In the genomic region with DNA sequence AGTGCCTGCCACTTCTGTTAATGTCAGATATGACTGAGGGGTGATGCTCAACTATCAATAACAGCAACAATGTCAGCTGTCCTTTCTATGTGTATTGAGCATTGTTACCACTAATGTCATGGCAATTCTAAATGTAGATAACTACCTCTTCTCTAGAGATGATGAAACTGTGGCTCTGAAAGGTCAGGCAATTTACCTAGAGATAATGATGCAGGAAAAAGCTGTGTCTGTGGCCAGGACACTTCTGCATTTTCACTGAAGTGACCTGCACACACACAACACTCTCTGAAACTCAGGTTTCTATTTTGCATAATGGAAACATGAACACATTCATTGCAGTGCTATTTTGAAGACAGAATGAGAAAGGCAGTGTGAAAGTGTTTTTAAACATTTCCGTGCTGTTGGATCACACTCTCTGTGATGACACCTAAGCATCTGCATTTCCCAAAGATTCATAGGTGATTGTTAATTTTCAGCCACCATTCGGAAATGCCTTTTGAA, we compare ENCODE assay signal across 14 cellular contexts.
DNase-seq lines count a peak whose midpoint lies in the region; ATAC-seq, FAIRE-seq and TF ChIP-seq lines count a peak whose summit lies in the region.
"Had no signal": no experiment of that assay in that cellular context is flagged by ENCODE, and none has a peak within 500 bp of the region (broad histone marks: within the 10 kb centered on the region; RNA-seq: fewer than 3 reads in every experiment).

No MANE protein-coding gene starts in this region.

- no peak overlapping the region for H3K27ac Mint-ChIP-seq in natural killer cell treated with Interleukin-12 subunit alpha and Interleukin-12 subunit beta and Interleukin-15 and Interleukin-18, amount 100 ng/mL, for 72 hours
- H3K27ac Mint-ChIP-seq: memory B cell had no signal

- peak; percentile 55 for DNase-seq in GM20000 (ENCODE audit: low spot score)
- DNase-seq in natural killer cell treated with Interleukin-12 subunit alpha and Interleukin-12 subunit beta and Interleukin-15 and Interleukin-18, amount 100 ng/mL, for 72 hours (ENCODE audit: low spot score) = no peak
- DNase-seq in amniotic stem cell (lab: John Stamatoyannopoulos, UW) = no peak
- no peak for DNase-seq in EL
- DNase-seq in HepG2 (ENCODE audit: low spot score) = no peak
- DNase-seq: anterior cingulate cortex, hippocampal formation, NCI-H1694, T1000 had no signal

- peaks cover 10% of the 10 kb centered on the region for H3K9me3 Mint-ChIP-seq in natural killer cell treated with Interleukin-12 subunit alpha and Interleukin-12 subunit beta and Interleukin-15 and Interleukin-18, amount 100 ng/mL, for 72 hours
- H3K9me3 Mint-ChIP-seq: memory B cell had no signal

- no peaks in the 10 kb centered on the region for H3K27me3 ChIP-seq in HepG2 (ENCODE audit: control insufficient read depth in 1 of 2, insufficient read depth in 2 of 2, low read length in 2 of 2)

- H3K9me3 ChIP-seq in HepG2 (ENCODE audit: low read length) = no peaks in the 10 kb centered on the region

- no peak overlapping the region for H3K4me3 Mint-ChIP-seq in natural killer cell treated with Interleukin-12 subunit alpha and Interleukin-12 subunit beta and Interleukin-15 and Interleukin-18, amount 100 ng/mL, for 72 hours
- H3K4me3 Mint-ChIP-seq: memory B cell had no signal

- H4K20me1 ChIP-seq in HepG2 (ENCODE audit: insufficient read depth, low read length) = no peaks in the 10 kb centered on the region

- no peak for TF ChIP-seq EP300 in HepG2 (IDR thresholded peaks at IDR 0.05; ENCODE audit: low read depth in 2 of 2, low read length in 2 of 2)
- no peak for TF ChIP-seq EP300 in HepG2 (CRISPR knock-in tag; IDR thresholded peaks at IDR 0.05; ENCODE audit: borderline replicate concordance)

- BruUV-seq in HepG2 (replicated peaks; lab: Mats Ljungman, UMichigan) = no TSS peak

- CTCF ChIA-PET in HepG2 (lab: Yijun Ruan, JAX; ENCODE audit: low intra/inter-chr PET ratio, low total read pairs) = no interaction called here

- H3K36me3 ChIP-seq in HepG2 (replicated peaks in 1 of 2; ENCODE audit: control insufficient read depth in 1 of 2, insufficient read depth in 2 of 2, low read length in 2 of 2) = no peaks in the 10 kb centered on the region

- no peaks in the 10 kb centered on the region for H3K27me3 Mint-ChIP-seq in natural killer cell treated with Interleukin-12 subunit alpha and Interleukin-12 subunit beta and Interleukin-15 and Interleukin-18, amount 100 ng/mL, for 72 hours
- H3K27me3 Mint-ChIP-seq: memory B cell had no signal

- TF ChIP-seq RAD21 in HepG2 (CRISPR knock-in tag; IDR thresholded peaks at IDR 0.05) = no peak

- FAIRE-seq in HepG2 (lab: Jason Lieb, UNC) = no peak
- FAIRE-seq: RCC 7860 had no signal

- no peak overlapping the region for H2AFZ ChIP-seq in HepG2 (ENCODE audit: low read length)

- intact Hi-C loops in HepG2 (cut with micrococcal nuclease; ENCODE audit: unreplicated experiment) = no loop called here

- no peak for TF ChIP-seq POLR2A in HepG2 (IDR thresholded peaks at IDR 0.05; ENCODE audit: insufficient read depth in 1 of 2, low read depth in 2 of 2, low read length in 2 of 2)

- no peaks in the 10 kb centered on the region for H3K4me1 Mint-ChIP-seq in natural killer cell treated with Interleukin-12 subunit alpha and Interleukin-12 subunit beta and Interleukin-15 and Interleukin-18, amount 100 ng/mL, for 72 hours (ENCODE audit: low read depth in 2 of 2)
- H3K4me1 Mint-ChIP-seq: memory B cell had no signal

- ATAC-seq in GM18511 (IDR thresholded peaks at IDR 0.05; ENCODE audit: unreplicated experiment) (peak; percentile 95), HG02943 (IDR thresholded peaks at IDR 0.05; ENCODE audit: low read depth, unreplicated experiment) (peak; percentile 98), HG03571 (IDR thresholded peaks at IDR 0.05; ENCODE audit: unreplicated experiment) (peak; percentile 95), HepG2 (no peak)
- no peak for ATAC-seq in natural killer cell treated with Interleukin-12 subunit alpha and Interleukin-12 subunit beta and Interleukin-15 and Interleukin-18, amount 100 ng/mL, for 72 hours

- H3K4me2 ChIP-seq in HepG2 (ENCODE audit: low read depth, low read length) = no peak overlapping the region

- TF ChIP-seq CTCF in GM20000 (IDR thresholded peaks at IDR 0.05; ENCODE audit: extremely low read depth, missing control alignments) (no peak), HepG2 (CRISPR knock-in tag; IDR thresholded peaks at IDR 0.05) (no peak)

- POLR2A ChIA-PET in HepG2 (lab: Yijun Ruan, JAX) = no interaction called here

- H3K36me3 Mint-ChIP-seq in natural killer cell treated with Interleukin-12 subunit alpha and Interleukin-12 subunit beta and Interleukin-15 and Interleukin-18, amount 100 ng/mL, for 72 hours = no peaks in the 10 kb centered on the region
- H3K36me3 Mint-ChIP-seq: memory B cell had no signal

- no peak overlapping the region for H3K27ac ChIP-seq in HepG2 (ENCODE audit: extremely low read length, insufficient read depth, low read length)

- in situ Hi-C loops in HepG2 (cut with HindIII; ENCODE audit: extremely low pct_ligation_motif_present, low pct_unique_long_range_greater_than_20kb) = no loop called here

- H3K4me3 ChIP-seq in HepG2 (replicated peaks in 1 of 3; ENCODE audit: insufficient read depth in 1 of 3, low read depth in 2 of 3, low read length in 3 of 3) = no peak overlapping the region

- 8% methylated on average over 2 of the region's 2 CpGs for WGBS in HepG2 (ENCODE audit: low lambda C conversion rate)

- no peaks in the 10 kb centered on the region for H3K79me2 ChIP-seq in HepG2 (ENCODE audit: insufficient read depth, low read length)

- no peak overlapping the region for H3K9ac ChIP-seq in HepG2 (ENCODE audit: insufficient read depth, low read depth, low read length)

- no peaks in the 10 kb centered on the region for H3K4me1 ChIP-seq in HepG2 (ENCODE audit: insufficient read depth, low read length)

TF ChIP-seq in HepG2, 621 proteins besides CTCF, POLR2A, EP300 and RAD21 (continues in another document):
- TF ChIP-seq SNAPC2 (CRISPR knock-in tag; IDR thresholded peaks at IDR 0.05) (no peak), GZF1 (CRISPR knock-in tag; IDR thresholded peaks at IDR 0.05) (no peak), SMARCC2 (IDR thresholded peaks at IDR 0.05) (no peak), HNRNPH1 (optimal IDR thresholded peaks at IDR 0.05; ENCODE audit: low read depth, low read length) (no peak), ZNF781 (CRISPR knock-in tag; IDR thresholded peaks at IDR 0.05; ENCODE audit: borderline replicate concordance, not compliant biosample characterization) (no peak), ZNF264 (CRISPR knock-in tag; IDR thresholded peaks at IDR 0.05) (no peak), ZNF510 (CRISPR knock-in tag; IDR thresholded peaks at IDR 0.05; ENCODE audit: low read depth) (no peak), HCFC1 (IDR thresholded peaks at IDR 0.05; ENCODE audit: low read depth, low read length) (no peak)
- TF ChIP-seq, protein P1, sequence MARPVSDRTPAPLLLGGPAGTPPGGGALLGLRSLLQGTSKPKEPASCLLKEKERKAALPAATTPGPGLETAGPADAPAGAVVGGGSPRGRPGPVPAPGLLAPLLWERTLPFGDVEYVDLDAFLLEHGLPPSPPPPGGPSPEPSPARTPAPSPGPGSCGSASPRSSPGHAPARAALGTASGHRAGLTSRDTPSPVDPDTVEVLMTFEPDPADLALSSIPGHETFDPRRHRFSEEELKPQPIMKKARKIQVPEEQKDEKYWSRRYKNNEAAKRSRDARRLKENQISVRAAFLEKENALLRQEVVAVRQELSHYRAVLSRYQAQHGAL (CRISPR knock-in tag; IDR thresholded peaks at IDR 0.05; ENCODE audit: not compliant biosample characterization) = no peak
- TF ChIP-seq, protein P2, sequence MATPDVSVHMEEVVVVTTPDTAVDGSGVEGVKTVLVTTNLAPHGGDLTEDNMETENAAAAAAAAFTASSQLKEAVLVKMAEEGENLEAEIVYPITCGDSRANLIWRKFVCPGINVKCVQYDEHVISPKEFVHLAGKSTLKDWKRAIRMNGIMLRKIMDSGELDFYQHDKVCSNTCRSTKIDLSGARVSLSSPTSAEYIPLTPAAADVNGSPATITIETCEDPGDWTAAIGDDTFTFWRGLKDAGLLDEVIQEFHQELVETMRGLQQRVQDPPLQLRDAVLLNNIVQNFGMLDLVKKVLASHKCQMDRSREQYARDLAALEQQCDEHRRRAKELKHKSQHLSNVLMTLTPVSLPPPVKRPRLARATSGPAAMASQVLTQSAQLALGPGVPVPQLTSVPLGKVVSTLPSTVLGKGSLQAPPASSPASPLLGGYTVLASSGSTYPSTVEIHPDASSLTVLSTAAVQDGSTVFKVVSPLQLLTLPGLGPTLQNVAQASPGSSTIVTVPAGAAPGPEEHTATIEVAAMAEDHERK (CRISPR knock-in tag; IDR thresholded peaks at IDR 0.05; ENCODE audit: low read depth) = no peak

Comparison
In these comparisons a context has a peak if more than half of its experiments do, and no peak if none do; other contexts are left out.
1. ATAC-seq: peak in GM18511 (single experiment), HG02943 (single experiment) and HG03571 (single experiment); none in natural killer cell treated with Interleukin-12 subunit alpha and Interleukin-12 subunit beta and Interleukin-15 and Interleukin-18, amount 100 ng/mL, for 72 hours (0 of 2) and HepG2 (single experiment).